Comparison of ENCODE assay signal across 1 cellular context in genomic region chr6:12009180-12009748, GRCh38.
TF ChIP-seq lines count a peak whose summit lies in the region.

No MANE protein-coding gene starts in this region.

TF ChIP-seq in K562, 482 proteins besides CTCF, POLR2A, EP300 and RAD21 (continued from another document):
- no peak for TF ChIP-seq CUX1 (CRISPR knock-in tag; IDR thresholded peaks at IDR 0.05)
- no peak for TF ChIP-seq KLF6 (CRISPR knock-in tag; IDR thresholded peaks at IDR 0.05; ENCODE audit: borderline replicate concordance)
- TF ChIP-seq ATF1 (CRISPR knock-in tag; IDR thresholded peaks at IDR 0.05) = no peak
- no peak for TF ChIP-seq ATF1 (tag; IDR thresholded peaks at IDR 0.05)
- no peak for TF ChIP-seq TRIM28 (IDR thresholded peaks at IDR 0.05)
- no peak for TF ChIP-seq ZNF586 (CRISPR knock-in tag; conservative IDR thresholded peaks at IDR 0.05)
- TF ChIP-seq SAFB2 (IDR thresholded peaks at IDR 0.05; ENCODE audit: borderline replicate concordance, low read depth, low read length, severe bottlenecking) = no peak
- TF ChIP-seq ZNF354B (CRISPR knock-in tag; IDR thresholded peaks at IDR 0.05) = no peak
- TF ChIP-seq PCBP1 (IDR thresholded peaks at IDR 0.05; ENCODE audit: low read depth, low read length, poor library complexity, severe bottlenecking) = no peak
- TF ChIP-seq CCNT2 (IDR thresholded peaks at IDR 0.05; ENCODE audit: borderline replicate concordance, extremely low read depth, insufficient read length, low read depth, low read length) = peak; percentile 52
- TF ChIP-seq TSHZ1 (CRISPR knock-in tag; IDR thresholded peaks at IDR 0.05) = no peak
- no peak for TF ChIP-seq ZNF24 (IDR thresholded peaks at IDR 0.05)
- no peak for TF ChIP-seq ZNF347 (CRISPR knock-in tag; IDR thresholded peaks at IDR 0.05; ENCODE audit: low read depth)
- TF ChIP-seq PBX2 (CRISPR knock-in tag; IDR thresholded peaks at IDR 0.05; ENCODE audit: low read depth) = no peak
- no peak for TF ChIP-seq PBX2 (tag; conservative IDR thresholded peaks at IDR 0.05; ENCODE audit: low read depth)
- peak; percentile 77 for TF ChIP-seq ETS1 (conservative IDR thresholded peaks at IDR 0.05; ENCODE audit: control insufficient read depth, low read depth, low read length)
- 0 out of 4 replicates have a peak, but pooled peaks of 1 of the 2 experiments have one; percentile 7 for TF ChIP-seq KDM4B (IDR thresholded peaks at IDR 0.05; ENCODE audit: borderline replicate concordance in 2 of 2, low read depth in 1 of 2)
- no peak for TF ChIP-seq BACH1 (tag; IDR thresholded peaks at IDR 0.05)
- peak; percentile 74 for TF ChIP-seq RBFOX2 (IDR thresholded peaks at IDR 0.05; ENCODE audit: low read depth, low read length)
- no peak for TF ChIP-seq RNF2 (IDR thresholded peaks at IDR 0.05)
- peak; percentile 24; the same call in 1 of the 2 replicates for TF ChIP-seq ZSCAN29 (IDR thresholded peaks at IDR 0.05)
- no peak for TF ChIP-seq PRDM10 (IDR thresholded peaks at IDR 0.05; ENCODE audit: partially characterized antibody)
- TF ChIP-seq HNRNPK (IDR thresholded peaks at IDR 0.05; ENCODE audit: low read depth, low read length, poor library complexity, severe bottlenecking) = no peak
- TF ChIP-seq CHAMP1 (IDR thresholded peaks at IDR 0.05) = no peak
- no peak for TF ChIP-seq ELK3 (CRISPR knock-in tag; IDR thresholded peaks at IDR 0.05)
- TF ChIP-seq ZKSCAN1 (IDR thresholded peaks at IDR 0.05; ENCODE audit: low read depth, low read length) = no peak
- no peak for TF ChIP-seq MCM5 (IDR thresholded peaks at IDR 0.05; ENCODE audit: low read depth)
- TF ChIP-seq HNRNPUL1 (IDR thresholded peaks at IDR 0.05; ENCODE audit: low read length) = no peak
- no peak for TF ChIP-seq TFAP4 (CRISPR knock-in tag; IDR thresholded peaks at IDR 0.05; ENCODE audit: borderline replicate concordance)
- TF ChIP-seq NONO (IDR thresholded peaks at IDR 0.05; ENCODE audit: low read depth in 2 of 2, low read length in 1 of 2) = 0 out of 4 replicates have a peak, but pooled peaks of 1 of the 2 experiments have one; percentile 17
